ENCODE assay signal across 11 cellular contexts in genomic region chr2:70643715-70644114, GRCh38.
DNase-seq lines count a peak whose midpoint lies in the region; ATAC-seq, FAIRE-seq and TF ChIP-seq lines count a peak whose summit lies in the region.
"Had no signal": no experiment of that assay in that cellular context is flagged by ENCODE, and none has a peak within 500 bp of the region (broad histone marks: within the 10 kb centered on the region; RNA-seq: fewer than 3 reads in every experiment).

No MANE protein-coding gene starts in this region.

- H3K4me3 ChIP-seq in lower lobe of right lung: no peak overlapping the region
- no peak overlapping the region for H3K4me3 ChIP-seq in effector memory CD4-positive, alpha-beta T cell (ENCODE audit: insufficient read depth, low read depth, low read length, poor library complexity, severe bottlenecking)
- H3K4me3 ChIP-seq: BLaER1 treated with 17β-estradiol and CSF1 and Interleukin-3, amounts not matched to agents 10 nM and 100 nM; thyroid gland had no signal

- ATAC-seq in lower lobe of right lung: no peak

- peak; percentile 29 for FAIRE-seq in TTC549 (lab: Jason Lieb, UNC)

- intact Hi-C loops in lower lobe of right lung (cut with DNase I): no loop called here

- H3K36me3 ChIP-seq in lower lobe of right lung: no peaks in the 10 kb centered on the region
- no peaks in the 10 kb centered on the region for H3K36me3 ChIP-seq in effector memory CD4-positive, alpha-beta T cell (ENCODE audit: control insufficient read depth, insufficient read depth, low read length)
- H3K36me3 ChIP-seq: BLaER1 treated with 17β-estradiol and CSF1 and Interleukin-3, amounts not matched to agents 10 nM and 100 nM; thyroid gland had no signal

- DNase-seq in NK-92 treated with Interleukin-12 subunit alpha and Interleukin-12 subunit beta, amount 100 ng/mL, for 24 hours (lab: John Stamatoyannopoulos, UW): peak; percentile 6
- DNase-seq in NK-92 (lab: John Stamatoyannopoulos, UW; ENCODE audit: unreplicated experiment): no peak
- DNase-seq in lower lobe of right lung: no peak
- no peak for DNase-seq in effector memory CD4-positive, alpha-beta T cell
- no peak for DNase-seq in pons (ENCODE audit: low spot score)
- DNase-seq in NCI-H2171 treated with DMSO at 0.1 percent for 48 hours (lab: John Stamatoyannopoulos, UW): no peak
- DNase-seq: activated naive CD8-positive, alpha-beta T cell treated with anti-CD3 and anti-CD28 coated beads, Interleukin-2, amount 10 ng/mL, durations not matched to agents 7 days and 5 days had no signal

- TF ChIP-seq CTCF in LNCAP (IDR thresholded peaks at IDR 0.05): peak; percentile 51; the same call in 1 of the 2 replicates
- TF ChIP-seq CTCF in lower lobe of right lung (IDR thresholded peaks at IDR 0.05): peak; percentile 16

- H3K9me3 ChIP-seq in lower lobe of right lung: no peaks in the 10 kb centered on the region
- H3K9me3 ChIP-seq in effector memory CD4-positive, alpha-beta T cell (ENCODE audit: control insufficient read depth, low read length): no peaks in the 10 kb centered on the region
- H3K9me3 ChIP-seq: BLaER1 treated with 17β-estradiol and CSF1 and Interleukin-3, amounts not matched to agents 10 nM and 100 nM; thyroid gland had no signal

- no peak overlapping the region for H3K27ac ChIP-seq in lower lobe of right lung
- H3K27ac ChIP-seq in effector memory CD4-positive, alpha-beta T cell (ENCODE audit: insufficient read depth, low read length, poor library complexity, severe bottlenecking): no peak overlapping the region
- H3K27ac ChIP-seq: BLaER1 treated with 17β-estradiol and CSF1 and Interleukin-3, amounts not matched to agents 10 nM and 100 nM; thyroid gland had no signal

- H3K4me1 ChIP-seq in lower lobe of right lung: no peaks in the 10 kb centered on the region
- H3K4me1 ChIP-seq in effector memory CD4-positive, alpha-beta T cell (ENCODE audit: control insufficient read depth, insufficient read depth, low read length, poor library complexity, severe bottlenecking): peaks cover 10% of the 10 kb centered on the region
- H3K4me1 ChIP-seq: thyroid gland had no signal

- peaks cover 5% of the 10 kb centered on the region for H3K27me3 ChIP-seq in lower lobe of right lung (ENCODE audit: low read depth)
- no peaks in the 10 kb centered on the region for H3K27me3 ChIP-seq in effector memory CD4-positive, alpha-beta T cell (replicated peaks; ENCODE audit: control insufficient read depth, insufficient read depth, low read length, poor library complexity, severe bottlenecking)
- H3K27me3 ChIP-seq: BLaER1 treated with 17β-estradiol and CSF1 and Interleukin-3, amounts not matched to agents 10 nM and 100 nM; thyroid gland had no signal
